8 cellular contexts compared by ENCODE assay signal in genomic region chr3:69738859-69739203, GRCh38. TPM values are rescaled to one million over a fixed set of nuclear protein-coding genes. Genes with fewer than 3 reads are reported as not detected.
A peak's percentile ranks its signal among the peaks of the same experiment; 100 is the strongest.
DNase-seq lines count a peak whose midpoint lies in the region; ATAC-seq and TF ChIP-seq lines count a peak whose summit lies in the region.

No MANE protein-coding gene starts in this region.

- under 1% methylated on average over 12 of the region's 12 CpGs for WGBS in esophagus muscularis mucosa

- H2AFZ ChIP-seq in PC-3 (ENCODE audit: low read length) = peak overlapping the region; percentile 88

- ATAC-seq in PC-3 = peak; percentile 6; the same call in 1 of the 2 replicates

- CTCF ChIA-PET in PC-3 (lab: Charles Lee) = interaction anchor here (0.6 to 0.7 kb wide), 2 partner anchors 43 to 46 kb away, joined by 3 to 4 read pairs; no protein-coding TSS in a partner anchor

- POLR2A ChIA-PET in PC-3 (lab: Charles Lee; ENCODE audit: unreplicated experiment) = interaction anchor here (0.5 to 0.6 kb wide), 2 partner anchors 30 to 53 kb away, joined by 4 to 5 read pairs; no protein-coding TSS in a partner anchor

- H3K4me3 Mint-ChIP-seq in neural crest cell = peak overlapping the region; percentile 89

- no peaks in the 10 kb centered on the region for H3K27me3 ChIP-seq in PC-3 (ENCODE audit: low read length)
- no peaks in the 10 kb centered on the region for H3K27me3 ChIP-seq in esophagus muscularis mucosa

- peak overlapping the region; percentile 50; the same call in 1 of the 2 replicates for H3K27ac ChIP-seq in C4-2B
- no peak overlapping the region for H3K27ac ChIP-seq in PC-3 (ENCODE audit: low read length)
- H3K27ac ChIP-seq in esophagus muscularis mucosa (replicated peaks in 1 of 4) = peak overlapping the region; percentile 90 to 94 (median 92)

- intact Hi-C loops in PC-3 (cut with micrococcal nuclease) (loop anchor here (1.0 to 2.0 kb wide), 4 partner anchors 24 to 48 kb away; no protein-coding TSS in a partner anchor), esophagus muscularis mucosa (cut with DNase I) (no loop called here)

- H3K4me1 ChIP-seq in PC-3 (ENCODE audit: insufficient read depth, low read length) (no peaks in the 10 kb centered on the region), esophagus muscularis mucosa (peaks cover 20 to 51% (median 46%) of the 10 kb centered on the region in 4 donors)

- no peaks in the 10 kb centered on the region for H3F3A ChIP-seq in PC-3 (ENCODE audit: low read length, unreplicated experiment)

- H4K20me1 ChIP-seq in PC-3 (ENCODE audit: low read length) = no peaks in the 10 kb centered on the region

- H3K4me3 ChIP-seq in PC-3 (ENCODE audit: low read length) (peak overlapping the region; percentile 80), esophagus muscularis mucosa (peak overlapping the region; percentile 83 to 95 (median 90))

- no peak overlapping the region for H3K27ac Mint-ChIP-seq in neural crest cell (ENCODE audit: unreplicated experiment)

- H3K9ac ChIP-seq in PC-3 (ENCODE audit: low read length) = peak overlapping the region; percentile 39

- TF ChIP-seq EP300 in esophagus muscularis mucosa (IDR thresholded peaks at IDR 0.05) = no peak

- peaks cover 9% of the 10 kb centered on the region; the same call in 1 of the 2 replicates for H3K79me2 ChIP-seq in PC-3 (ENCODE audit: low read length)

- peak overlapping the region; percentile 93 for H3K4me2 ChIP-seq in PC-3 (ENCODE audit: low read length)

- no peak for TF ChIP-seq CTCF in C4-2B (conservative IDR thresholded peaks at IDR 0.05)
- no peak for TF ChIP-seq CTCF in PC-3 (conservative IDR thresholded peaks at IDR 0.05; ENCODE audit: low read depth, low read length)
- no peak for TF ChIP-seq CTCF in esophagus muscularis mucosa (IDR thresholded peaks at IDR 0.05)
- no peak for TF ChIP-seq CTCF in neural crest cell (conservative IDR thresholded peaks at IDR 0.05)
- no peak for TF ChIP-seq CTCF in GM20000 (IDR thresholded peaks at IDR 0.05; ENCODE audit: extremely low read depth, missing control alignments)

- H3K9me3 Mint-ChIP-seq in neural crest cell = no peaks in the 10 kb centered on the region

- H3K36me3 ChIP-seq in PC-3 (ENCODE audit: low read depth, low read length) = no peaks in the 10 kb centered on the region
- no peaks in the 10 kb centered on the region for H3K36me3 ChIP-seq in esophagus muscularis mucosa

- H3K9me2 ChIP-seq in PC-3 (replicated peaks; ENCODE audit: low read length) = no peaks in the 10 kb centered on the region

- H3K4me1 Mint-ChIP-seq in neural crest cell = peaks cover 22% of the 10 kb centered on the region

- DNase-seq in PC-3 (peak; percentile 2), esophagus muscularis mucosa (ENCODE audit: extremely low spot score) (no peak), neural crest cell (ENCODE audit: low read depth, low spot score) (no peak), hypothalamus (lab: John Stamatoyannopoulos, UW) (no peak), GM20000 (ENCODE audit: low spot score) (no peak)
- no peak for DNase-seq in activated CD4-positive, CD25-positive, alpha-beta regulatory T cell treated with anti-CD3 and anti-CD28 coated beads, Interleukin-2, amount 50 U/mL, for 72 hours
- DNase-seq in activated effector memory CD4-positive, alpha-beta T cell treated with Interleukin-2 at 50 U/mL for 16 hours = no peak

- no peak for TF ChIP-seq POLR2A in esophagus muscularis mucosa (IDR thresholded peaks at IDR 0.05; ENCODE audit: low read depth)

- H3K36me3 Mint-ChIP-seq in neural crest cell (ENCODE audit: low read depth) = no peaks in the 10 kb centered on the region

- H3K27me3 Mint-ChIP-seq in neural crest cell (ENCODE audit: low read depth) = peaks cover 95% of the 10 kb centered on the region

- BruUV-seq in PC-3 (replicated peaks; lab: Mats Ljungman, UMichigan) = no TSS peak

- H3K9me3 ChIP-seq in PC-3 (ENCODE audit: low read length) = no peaks in the 10 kb centered on the region
- H3K9me3 ChIP-seq in esophagus muscularis mucosa = no peaks in the 10 kb centered on the region

RNA-seq across cellular contexts. Expression of gene MITF, which starts 0.4 kb away (rescaled TPM):
- 2.8 and 7.6 TPM in 2 replicates for total RNA-seq in PC-3 (2014; rRNA removed)
- total RNA-seq in esophagus muscularis mucosa = 100 to 1,000 TPM in 1 of 4 donors, 10 to 100 TPM in 3; 68.1 to 141 (median 81.2) TPM
- total RNA-seq in neural crest cell = 2.0 and 2.7 TPM in 2 replicates
